Comparison of ENCODE assay signal across 11 cellular contexts in genomic region chr2:106108351-106108750, GRCh38.
A peak's percentile ranks its signal among the peaks of the same experiment; 100 is the strongest.
DNase-seq lines count a peak whose midpoint lies in the region; ATAC-seq and TF ChIP-seq lines count a peak whose summit lies in the region.
"Had no signal": no experiment of that assay in that cellular context is flagged by ENCODE, and none has a peak within 500 bp of the region (broad histone marks: within the 10 kb centered on the region; RNA-seq: fewer than 3 reads in every experiment).

No MANE protein-coding gene starts in this region.

- no peaks in the 10 kb centered on the region for H3K27me3 Mint-ChIP-seq in CD4-positive, CD25-positive, alpha-beta regulatory T cell
- H3K27me3 Mint-ChIP-seq: dendritic cell treated with granulocyte-macrophage colony-stimulating factor and Interleukin-4, amounts not matched to agents 40 ng/mL and 50 ng/mL, for 4 days; naive thymus-derived CD8-positive, alpha-beta T cell had no signal

- H3K36me3 ChIP-seq in CD4-positive, CD25-positive, alpha-beta regulatory T cell (ENCODE audit: control insufficient read depth, insufficient read depth, low read length): peaks cover 88% of the 10 kb centered on the region
- peaks cover 0 to 3% of the 10 kb centered on the region in 2 donors for H3K36me3 ChIP-seq in aorta (ENCODE audit: control insufficient read depth in 1 of 2, insufficient read depth in 2 of 2, low read length in 1 of 2)

- H3K4me3 Mint-ChIP-seq in CD4-positive, CD25-positive, alpha-beta regulatory T cell: no peak overlapping the region
- H3K4me3 Mint-ChIP-seq: dendritic cell treated with granulocyte-macrophage colony-stimulating factor and Interleukin-4, amounts not matched to agents 40 ng/mL and 50 ng/mL, for 4 days; naive thymus-derived CD8-positive, alpha-beta T cell had no signal

- peaks cover 34% of the 10 kb centered on the region for H3K36me3 Mint-ChIP-seq in CD4-positive, CD25-positive, alpha-beta regulatory T cell

- no peaks in the 10 kb centered on the region for H3K27me3 ChIP-seq in CD4-positive, CD25-positive, alpha-beta regulatory T cell (ENCODE audit: control insufficient read depth, insufficient read depth, low read length)
- no peaks in the 10 kb centered on the region for H3K27me3 ChIP-seq in dorsolateral prefrontal cortex
- H3K27me3 ChIP-seq in aorta (ENCODE audit: control insufficient read depth in 1 of 2, insufficient read depth in 2 of 2, low read length in 1 of 2): no peaks in the 10 kb centered on the region

- H3K4me3 ChIP-seq in CD4-positive, CD25-positive, alpha-beta regulatory T cell (ENCODE audit: low read depth, low read length): no peak overlapping the region
- H3K4me3 ChIP-seq in dorsolateral prefrontal cortex (no peak overlapping the region), aorta (ENCODE audit: low read length in 2 of 2) (no peak overlapping the region)

- intact Hi-C loops in dorsolateral prefrontal cortex (cut with DNase I): loop anchor here (10.0 kb wide), 2 partner anchors 366 to 436 kb away; no protein-coding TSS in a partner anchor
- intact Hi-C loops in aorta (cut with DNase I): loop anchor here (5.0 to 10.0 kb wide), 3 partner anchors 356 to 474 kb away; partner anchors contain the start of gene RGPD3 (in 1 of the 2)

- peak in 54 of 56 donors; percentile 32 to 73 (median 52) for TF ChIP-seq CTCF in dorsolateral prefrontal cortex (IDR thresholded peaks at IDR 0.05 in 54 of 56, conservative IDR thresholded peaks at IDR 0.05 in 2 of 56; ENCODE audit: low read depth in 1 of 56, partially characterized antibody in 56 of 56)

- no peak for DNase-seq in CD4-positive, CD25-positive, alpha-beta regulatory T cell
- DNase-seq in HuH-7 (ENCODE audit: low spot score): peak; percentile 28
- peak in 8 of 10 donors; percentile 41 to 61 (median 58) for DNase-seq in dorsolateral prefrontal cortex
- DNase-seq in midbrain (lab: John Stamatoyannopoulos, UW): peak; percentile 56
- DNase-seq in aorta: no peak
- no peak for DNase-seq in NCI-H187 (lab: John Stamatoyannopoulos, UW)
- DNase-seq: NCI-H1417 treated with DMSO at 0.1 percent for 48 hours had no signal

- H3K27ac ChIP-seq in CD4-positive, CD25-positive, alpha-beta regulatory T cell (ENCODE audit: insufficient read depth, low read length, poor library complexity, severe bottlenecking): peak overlapping the region; percentile 67
- peak overlapping the region in 1 of 59 donors; percentile 36 for H3K27ac ChIP-seq in dorsolateral prefrontal cortex
- no peak overlapping the region for H3K27ac ChIP-seq in aorta (ENCODE audit: low read depth in 1 of 2, low read length in 2 of 2)

- no peak overlapping the region for H3K27ac Mint-ChIP-seq in CD4-positive, CD25-positive, alpha-beta regulatory T cell
- H3K27ac Mint-ChIP-seq: dendritic cell treated with granulocyte-macrophage colony-stimulating factor and Interleukin-4, amounts not matched to agents 40 ng/mL and 50 ng/mL, for 4 days had no signal

- no peaks in the 10 kb centered on the region for H3K9me3 ChIP-seq in CD4-positive, CD25-positive, alpha-beta regulatory T cell (ENCODE audit: control insufficient read depth in 2 of 2, low read length in 2 of 2)
- H3K9me3 ChIP-seq in aorta (ENCODE audit: control insufficient read depth, low read length): no peaks in the 10 kb centered on the region

- no peak for ATAC-seq in CD4-positive, CD25-positive, alpha-beta regulatory T cell (ENCODE audit: low read depth in 2 of 2)
- ATAC-seq in HG02763 (IDR thresholded peaks at IDR 0.05; ENCODE audit: unreplicated experiment) (no peak), aorta (ENCODE audit: low FRiP score) (no peak), HG02798 (IDR thresholded peaks at IDR 0.05; ENCODE audit: poor library complexity, unreplicated experiment) (no peak)

- no peaks in the 10 kb centered on the region for H3K9me3 Mint-ChIP-seq in CD4-positive, CD25-positive, alpha-beta regulatory T cell
- H3K9me3 Mint-ChIP-seq: dendritic cell treated with granulocyte-macrophage colony-stimulating factor and Interleukin-4, amounts not matched to agents 40 ng/mL and 50 ng/mL, for 4 days; naive thymus-derived CD8-positive, alpha-beta T cell had no signal

- peaks cover 6 to 29% (median 12%) of the 10 kb centered on the region in 4 donors for H3K4me1 Mint-ChIP-seq in CD4-positive, CD25-positive, alpha-beta regulatory T cell

- H3K4me1 ChIP-seq in CD4-positive, CD25-positive, alpha-beta regulatory T cell (ENCODE audit: control insufficient read depth, insufficient read depth, low read length, poor library complexity, severe bottlenecking): peaks cover 19% of the 10 kb centered on the region
- no peaks in the 10 kb centered on the region for H3K4me1 ChIP-seq in aorta (ENCODE audit: control insufficient read depth in 1 of 2, insufficient read depth in 2 of 2, low read length in 2 of 2)

- WGBS in aorta, 2 donors: 38 to 50% methylated on average over 6 of the region's 6 CpGs

Comparison
In these comparisons a context has a peak if more than half of its experiments do, and no peak if none do; other contexts are left out.
1. DNase-seq: peak in HuH-7 (single experiment), dorsolateral prefrontal cortex (8 of 10) and midbrain (single experiment); none in CD4-positive, CD25-positive, alpha-beta regulatory T cell (0 of 3), aorta (0 of 2) and NCI-H187 (0 of 2).